ENCODE assay signal across 8 cellular contexts in the genomic region with DNA sequence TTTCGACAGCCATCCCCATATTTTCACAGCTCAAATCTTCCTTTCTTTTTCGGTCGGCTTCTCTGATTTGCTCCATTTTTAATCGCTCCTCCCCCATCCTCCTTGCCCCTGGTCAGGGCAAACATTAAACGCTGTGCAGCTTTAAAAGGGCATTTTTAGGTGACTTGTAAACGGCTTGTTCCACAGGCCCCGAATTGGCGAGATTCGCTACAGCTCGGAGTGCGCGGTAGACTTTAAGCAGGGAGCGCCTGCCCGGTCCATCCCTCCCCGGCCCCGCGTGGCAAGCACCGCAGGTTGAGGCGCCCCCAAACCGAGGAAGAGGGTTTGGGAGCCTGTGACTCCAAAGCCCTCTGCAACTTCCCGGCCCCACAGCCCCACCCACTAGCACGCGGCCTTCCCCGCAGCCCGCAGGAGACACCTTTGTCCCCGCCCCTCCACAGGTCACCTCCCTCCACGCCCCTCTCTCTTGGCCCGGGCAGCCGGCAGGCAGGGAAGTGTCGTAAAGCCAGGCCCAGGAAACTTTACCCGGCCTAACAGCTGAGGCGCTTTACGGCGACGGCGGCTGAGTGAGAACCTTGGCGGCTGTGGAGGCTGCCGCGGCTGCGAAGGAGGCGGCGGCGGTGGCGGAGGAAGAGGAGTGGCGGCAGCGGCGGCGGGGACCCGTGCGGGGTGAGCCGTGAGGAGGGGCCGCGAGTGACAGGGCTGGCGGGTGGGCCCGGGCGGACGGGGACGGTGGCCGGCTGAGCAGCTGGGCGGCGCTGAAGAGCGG. TPM values are rescaled to one million over a fixed set of nuclear protein-coding genes. Genes with fewer than 3 reads are reported as not detected.
DNase-seq lines count a peak whose midpoint lies in the region; ATAC-seq, FAIRE-seq and TF ChIP-seq lines count a peak whose summit lies in the region.

TSS of gene NAA30 (plus strand) at position 550 of the 769 bp plus-strand sequence. CDS start 372 bp downstream, outside the sequence.

- H3K27me3 Mint-ChIP-seq in activated T-cell treated with anti-CD3 and anti-CD28 coated beads, Interleukin-2, amount 50 U/mL, for 72 hours (ENCODE audit: low read depth) = no peaks in the 10 kb centered on the region
- peaks cover 0 to under 1% (median 0%) of the 10 kb centered on the region in 3 donors for H3K27me3 Mint-ChIP-seq in naive B cell

- peaks cover 1 to 4% of the 10 kb centered on the region in 2 donors for H3K36me3 Mint-ChIP-seq in activated T-cell treated with anti-CD3 and anti-CD28 coated beads, Interleukin-2, amount 50 U/mL, for 72 hours (ENCODE audit: insufficient read depth in 2 of 2)
- no peaks in the 10 kb centered on the region for H3K36me3 Mint-ChIP-seq in naive B cell
- H3K36me3 Mint-ChIP-seq in stimulated activated effector memory CD8-positive, alpha-beta T cell treated with anti-CD3 and anti-CD28 coated beads, Interleukin-12 subunit alpha, Interleukin-12 subunit beta, amount 100 ng/mL, for 72 hours = peaks cover 30% of the 10 kb centered on the region

- H3K27ac Mint-ChIP-seq in activated T-cell treated with anti-CD3 and anti-CD28 coated beads, Interleukin-2, amount 50 U/mL, for 72 hours = peak within 1 kb of the TSS; percentile 89
- peak within 1 kb of the TSS; percentile 93 to 98 (median 96) for H3K27ac Mint-ChIP-seq in naive B cell
- peak within 1 kb of the TSS; percentile 96 for H3K27ac Mint-ChIP-seq in stimulated activated effector memory CD8-positive, alpha-beta T cell treated with anti-CD3 and anti-CD28 coated beads, Interleukin-12 subunit alpha, Interleukin-12 subunit beta, amount 100 ng/mL, for 72 hours

- H3K79me2 ChIP-seq in DND-41 (ENCODE audit: insufficient read depth, low read length) (peaks cover 46% of the 10 kb centered on the region), KMS-11 (ENCODE audit: insufficient read depth, low read depth) (peaks cover 19% of the 10 kb centered on the region)

- peaks cover 46% of the 10 kb centered on the region for H3K4me1 Mint-ChIP-seq in activated T-cell treated with anti-CD3 and anti-CD28 coated beads, Interleukin-2, amount 50 U/mL, for 72 hours (ENCODE audit: low read depth)
- H3K4me1 Mint-ChIP-seq in naive B cell = peaks cover 18 to 40% (median 33%) of the 10 kb centered on the region in 3 donors
- peaks cover 25% of the 10 kb centered on the region for H3K4me1 Mint-ChIP-seq in stimulated activated effector memory CD8-positive, alpha-beta T cell treated with anti-CD3 and anti-CD28 coated beads, Interleukin-12 subunit alpha, Interleukin-12 subunit beta, amount 100 ng/mL, for 72 hours

- H3K4me1 ChIP-seq in DND-41 (ENCODE audit: insufficient read depth, low read length) (peaks cover 46% of the 10 kb centered on the region), KMS-11 (ENCODE audit: low read depth, poor library complexity, severe bottlenecking) (peaks cover 23% of the 10 kb centered on the region)

- H4K20me1 ChIP-seq in DND-41 (ENCODE audit: insufficient read depth, low read length) (peaks cover 9% of the 10 kb centered on the region; the same call in 1 of the 2 replicates), KMS-11 (ENCODE audit: insufficient read depth) (no peaks in the 10 kb centered on the region)

- TF ChIP-seq CTCF in DND-41 (IDR thresholded peaks at IDR 0.05; ENCODE audit: borderline replicate concordance, extremely low read depth, low read length, poor library complexity, severe bottlenecking) (no peak), KMS-11 (conservative IDR thresholded peaks at IDR 0.05; ENCODE audit: low read depth, low read length) (no peak)

- H3K4me3 ChIP-seq in DND-41 (ENCODE audit: low read depth in 1 of 2, low read length in 2 of 2) (peak within 1 kb of the TSS; percentile 71 to 83), KMS-11 (IDR thresholded peaks at IDR 0.05; ENCODE audit: insufficient read depth, low read depth, low read length) (no peak within 1 kb of the TSS)

- peaks cover 24% of the 10 kb centered on the region for H3K36me3 ChIP-seq in DND-41 (ENCODE audit: insufficient read depth, low read length)
- H3K36me3 ChIP-seq in KMS-11 (ENCODE audit: insufficient read depth) = no peaks in the 10 kb centered on the region

- ATAC-seq in DND-41 (ENCODE audit: insufficient read depth, low read depth) = peak; percentile 86
- ATAC-seq in GM21786 (IDR thresholded peaks at IDR 0.05; ENCODE audit: unreplicated experiment) = peak; percentile 81
- peak; percentile 89 to 90 for ATAC-seq in activated T-cell treated with anti-CD3 and anti-CD28 coated beads, Interleukin-2, amount 50 U/mL, for 72 hours (replicated peaks in 1 of 2)
- peak; percentile 87 to 89 for ATAC-seq in naive B cell (ENCODE audit: low read depth in 2 of 2)
- peak; percentile 89 for ATAC-seq in stimulated activated effector memory CD8-positive, alpha-beta T cell treated with anti-CD3 and anti-CD28 coated beads, Interleukin-12 subunit alpha, Interleukin-12 subunit beta, amount 100 ng/mL, for 72 hours

- H3K27ac ChIP-seq in DND-41 (ENCODE audit: low read length) = peak within 1 kb of the TSS; percentile 73
- peak within 1 kb of the TSS; percentile 87 for H3K27ac ChIP-seq in KMS-11

- no peak for FAIRE-seq in RCC 7860 (lab: Jason Lieb, UNC)

- peak within 1 kb of the TSS; percentile 83 for H2AFZ ChIP-seq in DND-41 (ENCODE audit: low read depth, low read length)
- H2AFZ ChIP-seq in KMS-11 (ENCODE audit: low read depth) = peak within 1 kb of the TSS; percentile 94

- H3K4me3 Mint-ChIP-seq in activated T-cell treated with anti-CD3 and anti-CD28 coated beads, Interleukin-2, amount 50 U/mL, for 72 hours = peak within 1 kb of the TSS; percentile 89 to 98
- H3K4me3 Mint-ChIP-seq in naive B cell = peak within 1 kb of the TSS; percentile 92 to 97 (median 94)
- H3K4me3 Mint-ChIP-seq in stimulated activated effector memory CD8-positive, alpha-beta T cell treated with anti-CD3 and anti-CD28 coated beads, Interleukin-12 subunit alpha, Interleukin-12 subunit beta, amount 100 ng/mL, for 72 hours = peak within 1 kb of the TSS; percentile 90

- H3K9me3 Mint-ChIP-seq in activated T-cell treated with anti-CD3 and anti-CD28 coated beads, Interleukin-2, amount 50 U/mL, for 72 hours = no peaks in the 10 kb centered on the region
- no peaks in the 10 kb centered on the region for H3K9me3 Mint-ChIP-seq in naive B cell
- H3K9me3 Mint-ChIP-seq in stimulated activated effector memory CD8-positive, alpha-beta T cell treated with anti-CD3 and anti-CD28 coated beads, Interleukin-12 subunit alpha, Interleukin-12 subunit beta, amount 100 ng/mL, for 72 hours = no peaks in the 10 kb centered on the region

- no peaks in the 10 kb centered on the region for H3K27me3 ChIP-seq in DND-41 (ENCODE audit: insufficient read depth, low read length, poor library complexity)
- no peaks in the 10 kb centered on the region for H3K27me3 ChIP-seq in KMS-11 (ENCODE audit: insufficient read depth, low read depth)

- H3K4me2 ChIP-seq in DND-41 (ENCODE audit: insufficient read depth, low read length) (peak within 1 kb of the TSS; percentile 80), KMS-11 (peak within 1 kb of the TSS; percentile 68)

- H3K9me3 ChIP-seq in DND-41 (ENCODE audit: insufficient read depth, low read length, severe bottlenecking) = no peaks in the 10 kb centered on the region

- H3K9ac ChIP-seq in DND-41 (ENCODE audit: low read depth, low read length) = peak within 1 kb of the TSS; percentile 84
- H3K9ac ChIP-seq in KMS-11 = peak within 1 kb of the TSS; percentile 82

- DNase-seq in DND-41 = peak; percentile 96
- peak; percentile 73 for DNase-seq in RCC 7860 (ENCODE audit: low spot score)
- DNase-seq in activated T-cell treated with anti-CD3 and anti-CD28 coated beads, Interleukin-2, amount 50 U/mL, for 72 hours = peak; percentile 92 to 95
- peak; percentile 94 for DNase-seq in fibroblast of gingiva (ENCODE audit: low read depth)
- DNase-seq in naive B cell = peak; percentile 97
- peak; percentile 79 to 95 for DNase-seq in stimulated activated effector memory CD8-positive, alpha-beta T cell treated with anti-CD3 and anti-CD28 coated beads, Interleukin-12 subunit alpha, Interleukin-12 subunit beta, amount 100 ng/mL, for 72 hours (ENCODE audit: low spot score in 2 of 2)

RNA-seq across cellular contexts. Expression of gene NAA30, which starts in this region (rescaled TPM):
- 10 to 100 TPM; 19.8 to 25.6 TPM for total RNA-seq in activated T-cell treated with anti-CD3 and anti-CD28 coated beads, Interleukin-2, amount 50 U/mL, for 72 hours
- polyA plus RNA-seq in naive B cell (ENCODE audit: low read depth in 6 of 6) = 10 to 100 TPM in 2 of 6 donors, 1 to 10 TPM in 4; 6.4 to 11.0 (median 8.7) TPM
